Comparison of ENCODE assay signal across 12 cellular contexts in genomic region chr1:237677979-237678378, GRCh38.
DNase-seq lines count a peak whose midpoint lies in the region; ATAC-seq, FAIRE-seq and TF ChIP-seq lines count a peak whose summit lies in the region.
"Had no signal": no experiment of that assay in that cellular context is flagged by ENCODE, and none has a peak within 500 bp of the region (broad histone marks: within the 10 kb centered on the region; RNA-seq: fewer than 3 reads in every experiment).

No MANE protein-coding gene starts in this region.

- H3K4me1 ChIP-seq in HepG2 (ENCODE audit: insufficient read depth, low read length): no peaks in the 10 kb centered on the region

- TF ChIP-seq RAD21 in HepG2 (CRISPR knock-in tag; IDR thresholded peaks at IDR 0.05): no peak

- CTCF ChIA-PET in HepG2 (lab: Yijun Ruan, JAX; ENCODE audit: low intra/inter-chr PET ratio, low total read pairs): no interaction called here
- CTCF ChIA-PET in activated CD8-positive, alpha-beta T cell treated with anti-CD3 and anti-CD28 coated beads, Interleukin-2, amount 10 ng/mL, durations not matched to agents 7 days and 5 days (lab: Charles Lee): no interaction called here

- in situ Hi-C loops in HepG2 (cut with HindIII; ENCODE audit: extremely low pct_ligation_motif_present, low pct_unique_long_range_greater_than_20kb): no loop called here

- no peak overlapping the region for H3K27ac Mint-ChIP-seq in activated CD8-positive, alpha-beta T cell treated with anti-CD3 and anti-CD28 coated beads, Interleukin-2, amount 10 ng/mL, durations not matched to agents 7 days and 5 days

- H3K9me3 ChIP-seq in HepG2 (ENCODE audit: low read length): no peaks in the 10 kb centered on the region

- no peak for FAIRE-seq in HepG2 (lab: Jason Lieb, UNC)
- FAIRE-seq: endometrium had no signal

- H3K4me2 ChIP-seq in HepG2 (ENCODE audit: low read depth, low read length): no peak overlapping the region

- H3K79me2 ChIP-seq in HepG2 (ENCODE audit: insufficient read depth, low read length): no peaks in the 10 kb centered on the region

- H3K27me3 Mint-ChIP-seq in activated CD8-positive, alpha-beta T cell treated with anti-CD3 and anti-CD28 coated beads, Interleukin-2, amount 10 ng/mL, durations not matched to agents 7 days and 5 days (ENCODE audit: low read depth): no peaks in the 10 kb centered on the region

- H3K36me3 Mint-ChIP-seq in activated CD8-positive, alpha-beta T cell treated with anti-CD3 and anti-CD28 coated beads, Interleukin-2, amount 10 ng/mL, durations not matched to agents 7 days and 5 days (ENCODE audit: low read depth): no peaks in the 10 kb centered on the region

- no peaks in the 10 kb centered on the region for H3K9me3 Mint-ChIP-seq in activated CD8-positive, alpha-beta T cell treated with anti-CD3 and anti-CD28 coated beads, Interleukin-2, amount 10 ng/mL, durations not matched to agents 7 days and 5 days (ENCODE audit: insufficient read depth)

- H3K4me3 ChIP-seq in HepG2 (replicated peaks in 1 of 3; ENCODE audit: insufficient read depth in 1 of 3, low read depth in 2 of 3, low read length in 3 of 3): no peak overlapping the region

- TF ChIP-seq EP300 in HepG2 (IDR thresholded peaks at IDR 0.05; ENCODE audit: low read depth in 2 of 2, low read length in 2 of 2) (no peak), HepG2 (CRISPR knock-in tag; IDR thresholded peaks at IDR 0.05; ENCODE audit: borderline replicate concordance) (no peak)

- 0 out of 2 replicates have a peak, but pooled peaks have one; percentile 6 for TF ChIP-seq CTCF in HepG2 (CRISPR knock-in tag; IDR thresholded peaks at IDR 0.05)

- WGBS in HepG2 (ENCODE audit: low lambda C conversion rate): under 1% methylated on average over 3 of the region's 3 CpGs

- no peak overlapping the region for H2AFZ ChIP-seq in HepG2 (ENCODE audit: low read length)

- intact Hi-C loops in HepG2 (cut with micrococcal nuclease; ENCODE audit: unreplicated experiment): no loop called here

- ATAC-seq in HepG2 (no peak), GM19324 (IDR thresholded peaks at IDR 0.05; ENCODE audit: low FRiP score, unreplicated experiment) (no peak), GM21381 (IDR thresholded peaks at IDR 0.05; ENCODE audit: unreplicated experiment) (no peak)
- ATAC-seq in activated CD8-positive, alpha-beta T cell treated with anti-CD3 and anti-CD28 coated beads, Interleukin-2, amount 10 ng/mL, durations not matched to agents 7 days and 5 days: no peak

- no peaks in the 10 kb centered on the region for H3K36me3 ChIP-seq in HepG2 (replicated peaks in 1 of 2; ENCODE audit: control insufficient read depth in 1 of 2, insufficient read depth in 2 of 2, low read length in 2 of 2)

- H4K20me1 ChIP-seq in HepG2 (ENCODE audit: insufficient read depth, low read length): no peaks in the 10 kb centered on the region

- no TSS peak for BruUV-seq in HepG2 (replicated peaks; lab: Mats Ljungman, UMichigan)

- no peaks in the 10 kb centered on the region for H3K4me1 Mint-ChIP-seq in activated CD8-positive, alpha-beta T cell treated with anti-CD3 and anti-CD28 coated beads, Interleukin-2, amount 10 ng/mL, durations not matched to agents 7 days and 5 days (ENCODE audit: low read depth)

- DNase-seq in Ammon's horn (ENCODE audit: low spot score): peak; percentile 25
- DNase-seq in HT-29 (ENCODE audit: low spot score): peak; percentile 12
- DNase-seq in amniotic epithelial cell (ENCODE audit: low read depth): peak; percentile 69
- no peak for DNase-seq in HepG2 (ENCODE audit: low spot score)
- DNase-seq in activated CD8-positive, alpha-beta T cell treated with anti-CD3 and anti-CD28 coated beads, Interleukin-2, amount 10 ng/mL, durations not matched to agents 7 days and 5 days: no peak
- no peak for DNase-seq in NCI-H1417 treated with DMSO at 0.1 percent for 48 hours (lab: John Stamatoyannopoulos, UW)
- DNase-seq: activated CD8-positive, alpha-beta memory T cell treated with anti-CD3 and anti-CD28 coated beads for 24 hours; NCI-H446 treated with DMSO at 0.1 percent for 48 hours; stimulated activated naive CD4-positive, alpha-beta T cell had no signal

- POLR2A ChIA-PET in HepG2 (lab: Yijun Ruan, JAX): no interaction called here
- POLR2A ChIA-PET in activated CD8-positive, alpha-beta T cell treated with anti-CD3 and anti-CD28 coated beads, Interleukin-2, amount 10 ng/mL, durations not matched to agents 7 days and 5 days (lab: Charles Lee): no interaction called here

- H3K27me3 ChIP-seq in HepG2 (ENCODE audit: control insufficient read depth in 1 of 2, insufficient read depth in 2 of 2, low read length in 2 of 2): no peaks in the 10 kb centered on the region; a peak in 1 of 5 replicates

- no peak for TF ChIP-seq POLR2A in HepG2 (IDR thresholded peaks at IDR 0.05; ENCODE audit: insufficient read depth in 1 of 2, low read depth in 2 of 2, low read length in 2 of 2)

- no peak overlapping the region for H3K27ac ChIP-seq in HepG2 (ENCODE audit: extremely low read length, insufficient read depth, low read length)

- no peak overlapping the region for H3K9ac ChIP-seq in HepG2 (ENCODE audit: insufficient read depth, low read depth, low read length)

- no peak overlapping the region for H3K4me3 Mint-ChIP-seq in activated CD8-positive, alpha-beta T cell treated with anti-CD3 and anti-CD28 coated beads, Interleukin-2, amount 10 ng/mL, durations not matched to agents 7 days and 5 days

TF ChIP-seq in HepG2, 621 proteins besides CTCF, POLR2A, EP300 and RAD21:
- TF ChIP-seq ZNF326 (CRISPR knock-in tag; IDR thresholded peaks at IDR 0.05; ENCODE audit: borderline replicate concordance) (no peak), TRAFD1 (CRISPR knock-in tag; IDR thresholded peaks at IDR 0.05; ENCODE audit: borderline replicate concordance) (no peak), SRY (CRISPR knock-in tag; IDR thresholded peaks at IDR 0.05) (no peak), RFXAP (CRISPR knock-in tag; IDR thresholded peaks at IDR 0.05; ENCODE audit: borderline replicate concordance) (no peak), HCFC1 (IDR thresholded peaks at IDR 0.05; ENCODE audit: low read depth, low read length) (no peak), ZNF513 (CRISPR knock-in tag; conservative IDR thresholded peaks at IDR 0.05) (no peak), ATF1 (CRISPR knock-in tag; IDR thresholded peaks at IDR 0.05) (no peak), KLF12 (CRISPR knock-in tag; IDR thresholded peaks at IDR 0.05; ENCODE audit: borderline replicate concordance) (no peak), ZNF20 (CRISPR knock-in tag; IDR thresholded peaks at IDR 0.05) (no peak), ZNF468 (CRISPR knock-in tag; IDR thresholded peaks at IDR 0.05) (no peak), ZNF503 (CRISPR knock-in tag; IDR thresholded peaks at IDR 0.05) (no peak), ZNF619 (CRISPR knock-in tag; IDR thresholded peaks at IDR 0.05) (no peak)
- TF ChIP-seq, protein P1, sequence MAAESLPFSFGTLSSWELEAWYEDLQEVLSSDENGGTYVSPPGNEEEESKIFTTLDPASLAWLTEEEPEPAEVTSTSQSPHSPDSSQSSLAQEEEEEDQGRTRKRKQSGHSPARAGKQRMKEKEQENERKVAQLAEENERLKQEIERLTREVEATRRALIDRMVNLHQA (CRISPR knock-in tag; IDR thresholded peaks at IDR 0.05): no peak

Comparison
In these comparisons a context has a peak if more than half of its experiments do, and no peak if none do; other contexts are left out.
1. DNase-seq: peak in Ammon's horn (single experiment), HT-29 (single experiment) and amniotic epithelial cell (single experiment); none in HepG2 (single experiment), activated CD8-positive, alpha-beta T cell treated with anti-CD3 and anti-CD28 coated beads, Interleukin-2, amount 10 ng/mL, durations not matched to agents 7 days and 5 days (single experiment) and NCI-H1417 treated with DMSO at 0.1 percent for 48 hours (single experiment).